ENCODE assay signal across 12 cellular contexts in genomic region chr11:95279921-95280861, GRCh38. TPM values are rescaled to one million over a fixed set of nuclear protein-coding genes. Genes with fewer than 3 reads are reported as not detected.
DNase-seq lines count a peak whose midpoint lies in the region; ATAC-seq lines count a peak whose summit lies in the region.
"Had no signal": no experiment of that assay in that cellular context is flagged by ENCODE, and none has a peak within 500 bp of the region (broad histone marks: within the 10 kb centered on the region; RNA-seq: fewer than 3 reads in every experiment).

No MANE protein-coding gene starts in this region.

- DNase-seq in caudate nucleus (lab: John Stamatoyannopoulos, UW) (peak in 33 of 61 donors; percentile 11 to 75 (median 40)), nucleus accumbens (lab: John Stamatoyannopoulos, UW) (peak in 36 of 56 donors; percentile 5 to 76 (median 30)), NCI-H2081 treated with DMSO at 0.1 percent for 48 hours (lab: John Stamatoyannopoulos, UW) (no peak), NCI-H1436 (lab: John Stamatoyannopoulos, UW) (no peak), HCEC 1CT (no peak)
- no peak for DNase-seq in stimulated activated CD4-positive, alpha-beta T cell treated with anti-CD3 and anti-CD28 coated beads, Interleukin-1b, Interleukin-23, amount 100 ng/mL, for 48 hours
- DNase-seq: activated T-cell treated with anti-CD3 and anti-CD28 coated beads, Interleukin-2, amount 50 U/mL, for 4 hours; stomach had no signal

- H3K4me1 ChIP-seq in HUES64 (ENCODE audit: insufficient read depth, low read length), result peaks cover 48% of the 10 kb centered on the region
- H3K4me1 ChIP-seq: pancreas had no signal

- 40% methylated on average over 6 of the region's 6 CpGs for WGBS in HUES64

- no peak overlapping the region for H3K4me3 ChIP-seq in HUES64 (ENCODE audit: low read length)
- H3K4me3 ChIP-seq: esophagus muscularis mucosa, pancreas, stomach had no signal

- peak; percentile 52 for ATAC-seq in GM18517 (IDR thresholded peaks at IDR 0.05; ENCODE audit: unreplicated experiment)
- ATAC-seq: activated T-cell treated with anti-CD3 and anti-CD28 coated beads, Interleukin-2, amount 50 U/mL, for 4 hours had no signal

- peak overlapping the region; percentile 23; the same call in 1 of the 2 replicates for H3K9ac ChIP-seq in HUES64 (ENCODE audit: low read depth, low read length)

- H3K9me3 ChIP-seq in HUES64 (ENCODE audit: insufficient read depth, low read depth, low read length), result no peaks in the 10 kb centered on the region
- H3K9me3 ChIP-seq: esophagus muscularis mucosa, pancreas, stomach had no signal

- H3K36me3 ChIP-seq in HUES64 (ENCODE audit: insufficient read depth, low read length), result no peaks in the 10 kb centered on the region
- H3K36me3 ChIP-seq: esophagus muscularis mucosa, pancreas, stomach had no signal

- no peaks in the 10 kb centered on the region for H3K27me3 ChIP-seq in HUES64 (ENCODE audit: insufficient read depth, low read length)
- H3K27me3 ChIP-seq: esophagus muscularis mucosa, pancreas, stomach had no signal

- H3K27ac ChIP-seq in HUES64 (ENCODE audit: low read depth, low read length), result peak overlapping the region; percentile 66
- peak overlapping the region; percentile 47 for H3K27ac ChIP-seq in caudate nucleus (ENCODE audit: low read depth, low read length)
- H3K27ac ChIP-seq: esophagus muscularis mucosa, stomach had no signal

RNA-seq across cellular contexts. Expression of gene SESN3, which starts 49.2 kb away (rescaled TPM):
- polyA plus RNA-seq in HUES64 (2013, experiment 1 of 2), result 13.3 TPM
- polyA plus RNA-seq in HUES64 (2013, experiment 2 of 2), result 19.7 TPM

Comparison
In these comparisons a context has a peak if more than half of its experiments do, and no peak if none do; other contexts are left out.
1. DNase-seq: peak in caudate nucleus (33 of 61) and nucleus accumbens (36 of 56); none in NCI-H2081 treated with DMSO at 0.1 percent for 48 hours (single experiment), NCI-H1436 (single experiment), stimulated activated CD4-positive, alpha-beta T cell treated with anti-CD3 and anti-CD28 coated beads, Interleukin-1b, Interleukin-23, amount 100 ng/mL, for 48 hours (single experiment) and HCEC 1CT (single experiment).